In the genomic region with DNA sequence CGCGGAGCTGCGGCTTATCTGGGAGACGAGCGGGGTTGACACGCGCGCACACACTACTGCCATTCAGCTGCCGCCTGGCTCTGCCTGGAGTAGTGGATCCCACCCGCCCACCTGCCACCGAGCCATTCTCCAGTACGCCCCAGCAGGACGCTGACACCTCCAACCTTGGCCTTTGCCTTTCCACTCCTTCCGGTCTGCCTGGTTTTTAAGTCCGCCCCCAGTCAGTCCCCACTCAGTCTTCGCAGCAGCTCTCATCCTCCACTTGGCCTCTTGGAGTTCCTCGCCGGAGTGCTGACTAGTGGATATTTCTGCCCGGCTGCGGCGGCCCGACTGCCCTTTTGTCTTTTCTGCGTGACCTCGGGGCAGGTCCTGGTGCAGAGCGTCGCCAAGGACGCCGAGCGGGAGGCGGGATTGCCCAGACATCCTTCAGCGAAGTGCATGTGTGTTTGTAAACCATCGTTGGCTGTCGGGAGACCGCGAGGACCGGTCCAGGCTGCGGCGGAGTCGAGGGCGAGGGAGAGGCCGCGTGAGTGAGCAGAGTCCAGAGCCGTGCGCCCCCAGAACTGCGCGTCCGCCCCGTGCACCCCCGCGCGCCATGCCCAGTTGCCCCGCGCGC, we compare ENCODE assay signal across 9 cellular contexts. TPM values are rescaled to one million over a fixed set of nuclear protein-coding genes. Genes with fewer than 3 reads are reported as not detected.
DNase-seq lines count a peak whose midpoint lies in the region; ATAC-seq and TF ChIP-seq lines count a peak whose summit lies in the region.
"Had no signal": no experiment of that assay in that cellular context is flagged by ENCODE, and none has a peak within 500 bp of the region (broad histone marks: within the 10 kb centered on the region; RNA-seq: fewer than 3 reads in every experiment).

No MANE protein-coding gene starts in this region.

- intact Hi-C loops in adrenal gland (cut with DNase I) = no loop called here

- peaks cover 1 to 5% of the 10 kb centered on the region in 2 donors for H3K4me1 Mint-ChIP-seq in immature natural killer cell
- peaks cover 0 to 16% (median 5%) of the 10 kb centered on the region in 4 donors for H3K4me1 Mint-ChIP-seq in naive thymus-derived CD8-positive, alpha-beta T cell

- peak overlapping the region in 1 of 5 donors; percentile 30 for H3K4me3 Mint-ChIP-seq in immature natural killer cell
- H3K4me3 Mint-ChIP-seq in naive thymus-derived CD8-positive, alpha-beta T cell = peak overlapping the region in 2 of 10 donors; percentile 23 to 32

- CTCF ChIA-PET in HEK293 (lab: Yijun Ruan, JAX) = no interaction called here

- peaks cover 0 to 38% (median 15%) of the 10 kb centered on the region in 6 donors for H3K9me3 Mint-ChIP-seq in immature natural killer cell
- H3K9me3 Mint-ChIP-seq in naive thymus-derived CD8-positive, alpha-beta T cell = peaks cover 0 to 12% (median 0%) of the 10 kb centered on the region in 9 donors

- H3K36me3 Mint-ChIP-seq in immature natural killer cell = peaks cover 0 to 9% (median 6%) of the 10 kb centered on the region in 3 donors
- peaks cover 0 to 13% (median 0%) of the 10 kb centered on the region in 3 donors for H3K36me3 Mint-ChIP-seq in naive thymus-derived CD8-positive, alpha-beta T cell
- H3K36me3 Mint-ChIP-seq: naive B cell had no signal

- H3K27ac ChIP-seq in HEK293 (ENCODE audit: extremely low read depth, low read depth, low read length) (peak overlapping the region; percentile 94), adrenal gland (peak overlapping the region in 2 of 5 donors; percentile 69 to 74), stomach smooth muscle (ENCODE audit: low read length) (no peak overlapping the region)

- H3K9me3 ChIP-seq in BE2C (no peaks in the 10 kb centered on the region), HEK293 (ENCODE audit: control insufficient read depth, insufficient read depth, low read depth, low read length) (no peaks in the 10 kb centered on the region), adrenal gland (replicated peaks in 1 of 3) (no peaks in the 10 kb centered on the region), stomach smooth muscle (ENCODE audit: control insufficient read depth in 2 of 2, low read length in 2 of 2) (no peaks in the 10 kb centered on the region)

- TF ChIP-seq CTCF in BE2C (IDR thresholded peaks at IDR 0.05; ENCODE audit: low read depth, low read length) (no peak), HEK293 (tag by site-specific recombination; IDR thresholded peaks at IDR 0.05) (no peak), adrenal gland (IDR thresholded peaks at IDR 0.05) (no peak)

- 0 to 2% (median 1%) methylated on average over 16 to 54 of the region's 54 CpGs for WGBS in adrenal gland, 4 donors

- DNase-seq in BE2C (peak; percentile 6), adrenal gland (peak; percentile 35 to 71 (median 57)), iris pigment epithelial cell (ENCODE audit: low read depth) (peak; percentile 52), immature natural killer cell (no peak)
- no peak for DNase-seq in central memory CD4-positive, alpha-beta T cell
- DNase-seq in naive thymus-derived CD8-positive, alpha-beta T cell = no peak
- DNase-seq: naive B cell had no signal

- H3K27me3 ChIP-seq in BE2C (peaks cover 75% of the 10 kb centered on the region), adrenal gland (no peaks in the 10 kb centered on the region), stomach smooth muscle (ENCODE audit: control insufficient read depth in 1 of 2, insufficient read depth in 2 of 2, low read length in 2 of 2) (peaks cover 24 to 43% of the 10 kb centered on the region in 2 donors)

- peak overlapping the region in 1 of 2 donors; percentile 49 for H3K9ac ChIP-seq in stomach smooth muscle (ENCODE audit: low read length in 2 of 2)

- H3K4me3 ChIP-seq in BE2C (ENCODE audit: low read depth, low read length) (no peak overlapping the region), HEK293 (ENCODE audit: low read depth, low read length) (peak overlapping the region; percentile 84), adrenal gland (peak overlapping the region; percentile 21 to 77 (median 67)), stomach smooth muscle (ENCODE audit: low read length in 2 of 2) (peak overlapping the region; percentile 62 to 80)

- H3K27me3 Mint-ChIP-seq in immature natural killer cell (ENCODE audit: low read depth in 3 of 3) = peaks cover 7 to 19% (median 12%) of the 10 kb centered on the region in 3 donors
- peaks cover 16 to 60% (median 40%) of the 10 kb centered on the region in 5 donors for H3K27me3 Mint-ChIP-seq in naive thymus-derived CD8-positive, alpha-beta T cell

- no peak for ATAC-seq in naive thymus-derived CD8-positive, alpha-beta T cell

- POLR2A ChIA-PET in HEK293 (lab: Yijun Ruan, JAX) = interaction anchor here (1.1 to 3.6 kb wide), 13 partner anchors 12 to 433 kb away, joined by 3 to 26 read pairs (median 3); no protein-coding TSS in a partner anchor
- POLR2A ChIA-PET in naive thymus-derived CD8-positive, alpha-beta T cell (lab: Charles Lee) = no interaction called here

- H3K36me3 ChIP-seq in BE2C (no peaks in the 10 kb centered on the region), HEK293 (ENCODE audit: control insufficient read depth in 2 of 2, insufficient read depth in 1 of 2, low read length in 2 of 2) (peaks cover 0 to 51% of the 10 kb centered on the region in 2 experiments; a peak in 1 of 3 replicates), adrenal gland (replicated peaks in 1 of 2) (no peaks in the 10 kb centered on the region), stomach smooth muscle (ENCODE audit: control insufficient read depth in 2 of 2, insufficient read depth in 2 of 2, low read length in 2 of 2) (no peaks in the 10 kb centered on the region)

- no peak overlapping the region for H3K27ac Mint-ChIP-seq in immature natural killer cell
- H3K27ac Mint-ChIP-seq in naive thymus-derived CD8-positive, alpha-beta T cell = no peak overlapping the region
- H3K27ac Mint-ChIP-seq: naive B cell had no signal

- peak in 1 of 2 donors; percentile 52 for TF ChIP-seq POLR2A in adrenal gland (IDR thresholded peaks at IDR 0.05)

- H3K4me1 ChIP-seq in BE2C (no peaks in the 10 kb centered on the region), HEK293 (ENCODE audit: control insufficient read depth, insufficient read depth, low read length) (0 out of 2 replicates have a peak, but pooled peaks cover 3% of the 10 kb centered on the region), adrenal gland (replicated peaks in 1 of 2) (peaks cover 0 to 20% of the 10 kb centered on the region in 2 donors), stomach smooth muscle (ENCODE audit: control insufficient read depth, insufficient read depth, low read length) (peaks cover 34% of the 10 kb centered on the region)

TF ChIP-seq in HEK293, 187 proteins besides CTCF, POLR2A, EP300 and RAD21 (continues in another document):
- peak; percentile 50; the same call in 1 of the 2 replicates for TF ChIP-seq SCRT1 (tag by site-specific recombination; IDR thresholded peaks at IDR 0.05; ENCODE audit: borderline replicate concordance)
- peak; percentile 83 for TF ChIP-seq EGR2 (tag by site-specific recombination; IDR thresholded peaks at IDR 0.05; ENCODE audit: low read depth)
- peak; percentile 45; the same call in 1 of the 2 replicates for TF ChIP-seq SCRT2 (tag by site-specific recombination; IDR thresholded peaks at IDR 0.05)
- TF ChIP-seq, protein P1, sequence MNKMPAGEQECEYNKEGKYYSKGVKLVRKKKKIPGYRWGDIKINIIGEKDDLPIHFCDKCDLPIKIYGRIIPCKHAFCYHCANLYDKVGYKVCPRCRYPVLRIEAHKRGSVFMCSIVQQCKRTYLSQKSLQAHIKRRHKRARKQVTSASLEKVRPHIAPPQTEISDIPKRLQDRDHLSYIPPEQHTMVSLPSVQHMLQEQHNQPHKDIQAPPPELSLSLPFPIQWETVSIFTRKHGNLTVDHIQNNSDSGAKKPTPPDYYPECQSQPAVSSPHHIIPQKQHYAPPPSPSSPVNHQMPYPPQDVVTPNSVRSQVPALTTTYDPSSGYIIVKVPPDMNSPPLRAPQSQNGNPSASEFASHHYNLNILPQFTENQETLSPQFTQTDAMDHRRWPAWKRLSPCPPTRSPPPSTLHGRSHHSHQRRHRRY (tag by site-specific recombination; IDR thresholded peaks at IDR 0.05) = peak; percentile 64; the same call in 1 of the 2 replicates
- TF ChIP-seq SP3 (tag by site-specific recombination; IDR thresholded peaks at IDR 0.05) = 0 out of 2 replicates have a peak, but pooled peaks have one; percentile 11
- TF ChIP-seq SP2 (tag by site-specific recombination; IDR thresholded peaks at IDR 0.05) = peak; percentile 42
- TF ChIP-seq, protein P2, sequence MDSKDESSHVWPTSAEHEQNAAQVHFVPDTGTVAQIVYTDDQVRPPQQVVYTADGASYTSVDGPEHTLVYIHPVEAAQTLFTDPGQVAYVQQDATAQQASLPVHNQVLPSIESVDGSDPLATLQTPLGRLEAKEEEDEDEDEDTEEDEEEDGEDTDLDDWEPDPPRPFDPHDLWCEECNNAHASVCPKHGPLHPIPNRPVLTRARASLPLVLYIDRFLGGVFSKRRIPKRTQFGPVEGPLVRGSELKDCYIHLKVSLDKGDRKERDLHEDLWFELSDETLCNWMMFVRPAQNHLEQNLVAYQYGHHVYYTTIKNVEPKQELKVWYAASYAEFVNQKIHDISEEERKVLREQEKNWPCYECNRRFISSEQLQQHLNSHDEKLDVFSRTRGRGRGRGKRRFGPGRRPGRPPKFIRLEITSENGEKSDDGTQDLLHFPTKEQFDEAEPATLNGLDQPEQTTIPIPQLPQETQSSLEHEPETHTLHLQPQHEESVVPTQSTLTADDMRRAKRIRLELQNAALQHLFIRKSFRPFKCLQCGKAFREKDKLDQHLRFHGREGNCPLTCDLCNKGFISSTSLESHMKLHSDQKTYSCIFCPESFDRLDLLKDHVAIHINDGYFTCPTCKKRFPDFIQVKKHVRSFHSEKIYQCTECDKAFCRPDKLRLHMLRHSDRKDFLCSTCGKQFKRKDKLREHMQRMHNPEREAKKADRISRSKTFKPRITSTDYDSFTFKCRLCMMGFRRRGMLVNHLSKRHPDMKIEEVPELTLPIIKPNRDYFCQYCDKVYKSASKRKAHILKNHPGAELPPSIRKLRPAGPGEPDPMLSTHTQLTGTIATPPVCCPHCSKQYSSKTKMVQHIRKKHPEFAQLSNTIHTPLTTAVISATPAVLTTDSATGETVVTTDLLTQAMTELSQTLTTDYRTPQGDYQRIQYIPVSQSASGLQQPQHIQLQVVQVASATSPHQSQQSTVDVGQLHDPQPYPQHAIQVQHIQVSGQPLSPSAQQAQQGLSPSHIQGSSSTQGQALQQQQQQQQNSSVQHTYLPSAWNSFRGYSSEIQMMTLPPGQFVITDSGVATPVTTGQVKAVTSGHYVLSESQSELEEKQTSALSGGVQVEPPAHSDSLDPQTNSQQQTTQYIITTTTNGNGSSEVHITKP (tag by site-specific recombination; IDR thresholded peaks at IDR 0.05) = peak; percentile 84
- TF ChIP-seq ZNF76 (tag by site-specific recombination; IDR thresholded peaks at IDR 0.05; ENCODE audit: borderline replicate concordance, low read depth) = peak; percentile 73; the same call in 1 of the 2 replicates

RNA-seq across cellular contexts. Expression of a gene that starts 1.1 kb away (rescaled TPM):
- 1.2 TPM for polyA plus RNA-seq in BE2C (2012; ENCODE audit: insufficient read depth, insufficient read length, low read depth)
- 10 to 100 TPM; 28.3 to 68.7 (median 53.2) TPM for total RNA-seq in adrenal gland
- polyA plus RNA-seq in adrenal gland (10 to 100 TPM; 12.2 to 19.5 (median 12.9) TPM), immature natural killer cell (not detected)
- not detected for total RNA-seq in naive thymus-derived CD8-positive, alpha-beta T cell
- polyA plus RNA-seq in naive thymus-derived CD8-positive, alpha-beta T cell = not detected

Comparison
In these comparisons a context has a peak if more than half of its experiments do, and no peak if none do; other contexts are left out.
1. DNase-seq: peak in BE2C (single experiment), adrenal gland (7 of 7) and iris pigment epithelial cell (single experiment); none in immature natural killer cell (0 of 3), central memory CD4-positive, alpha-beta T cell (single experiment) and naive thymus-derived CD8-positive, alpha-beta T cell (0 of 10).
2. RNA of a gene that starts 1.1 kb away (polyA plus RNA-seq): 12.2 to 19.5 TPM in adrenal gland; not detected in immature natural killer cell and not detected in naive thymus-derived CD8-positive, alpha-beta T cell; every median in the first group is over 10 times any median in the second.